25 cellular contexts compared by ENCODE assay signal in genomic region chr22:19652316-19652715, GRCh38.
DNase-seq lines count a peak whose midpoint lies in the region; ATAC-seq, FAIRE-seq and TF ChIP-seq lines count a peak whose summit lies in the region.
"Had no signal": no experiment of that assay in that cellular context is flagged by ENCODE, and none has a peak within 500 bp of the region (broad histone marks: within the 10 kb centered on the region; RNA-seq: fewer than 3 reads in every experiment).

No MANE protein-coding gene starts in this region.

- no peaks in the 10 kb centered on the region for H3K79me2 ChIP-seq in K562 (ENCODE audit: control insufficient read depth, insufficient read depth, low read length)

- ATAC-seq in K562, result no peak
- no peak for ATAC-seq in psoas muscle
- no peak for ATAC-seq in HG03135 (IDR thresholded peaks at IDR 0.05; ENCODE audit: unreplicated experiment)
- ATAC-seq: GM12878 had no signal

- TF ChIP-seq RAD21 in K562 (CRISPR knock-in tag; conservative IDR thresholded peaks at IDR 0.05 in 1 of 2, IDR thresholded peaks at IDR 0.05 in 1 of 2), result no peak

- H3K9ac ChIP-seq in K562 (ENCODE audit: insufficient read depth in 1 of 2, low read depth in 2 of 2, low read length in 2 of 2), result no peak overlapping the region
- H3K9ac ChIP-seq: BLaER1 had no signal

- no peak overlapping the region for H3K4me3 ChIP-seq in K562
- H3K4me3 ChIP-seq in psoas muscle, result no peak overlapping the region
- H3K4me3 ChIP-seq: BLaER1, GM12878 had no signal

- no peak for DNase-seq in K562 (ENCODE audit: extremely low read depth in 1 of 4, low spot score in 3 of 4)
- DNase-seq in posterior vena cava (ENCODE audit: low spot score), result peak; percentile 34
- DNase-seq in psoas muscle, result no peak
- no peak for DNase-seq in germinal center (ENCODE audit: low spot score)
- DNase-seq: 8988T; ACHN; BE2C; C1 segment of cervical spinal cord; CD4-positive, alpha-beta memory T cell; CD4-positive, CD25-positive, alpha-beta regulatory T cell; CD8-positive, alpha-beta memory T cell; COR-L47; DMS 273 treated with DMSO at 0.1 percent for 48 hours; DMS153; DMS53; DMS79; DND-41; EL; GDM1 had no signal

- H3K9me1 ChIP-seq in K562 (ENCODE audit: control insufficient read depth, insufficient read depth, low read length), result no peaks in the 10 kb centered on the region

- H3K4me2 ChIP-seq in K562 (ENCODE audit: insufficient read depth, low read length), result no peak overlapping the region
- H3K4me2 ChIP-seq: BLaER1 had no signal

- in situ Hi-C loops in K562 (cut with MboI), result no loop called here

- H3K4me1 ChIP-seq in K562 (replicated peaks in 1 of 2; ENCODE audit: control insufficient read depth in 2 of 2, insufficient read depth in 2 of 2, low read length in 2 of 2), result peaks cover 0 to 6% of the 10 kb centered on the region in 2 experiments; a peak in 1 of 5 replicates
- no peaks in the 10 kb centered on the region for H3K4me1 ChIP-seq in psoas muscle
- H3K4me1 ChIP-seq: BE2C, BLaER1 had no signal

- no peak for TF ChIP-seq CTCF in K562 (IDR thresholded peaks at IDR 0.05 in 2 of 3, conservative IDR thresholded peaks at IDR 0.05 in 1 of 3; ENCODE audit: insufficient read depth in 2 of 3, low read depth in 1 of 3, low read length in 3 of 3)
- no peak for TF ChIP-seq CTCF in psoas muscle (IDR thresholded peaks at IDR 0.05)

- no peak for TF ChIP-seq POLR2A in K562 (conservative IDR thresholded peaks at IDR 0.05)

- H3K27ac ChIP-seq in K562 (ENCODE audit: extremely low read depth, low read depth, low read length), result no peak overlapping the region
- H3K27ac ChIP-seq in psoas muscle, result no peak overlapping the region
- H3K27ac ChIP-seq: BLaER1 had no signal

- intact Hi-C loops in K562 (cut with micrococcal nuclease) (no loop called here), posterior vena cava (cut with DNase I) (no loop called here), psoas muscle (cut with DNase I) (no loop called here)

- no peak overlapping the region for H2AFZ ChIP-seq in K562 (ENCODE audit: low read depth, low read length)

- no peaks in the 10 kb centered on the region for H4K20me1 ChIP-seq in K562 (replicated peaks; ENCODE audit: control insufficient read depth, insufficient read depth, low read length)
- H4K20me1 ChIP-seq: BLaER1 had no signal

- no peaks in the 10 kb centered on the region for H3K36me3 ChIP-seq in K562 (ENCODE audit: control insufficient read depth, insufficient read depth, low read length)
- no peaks in the 10 kb centered on the region for H3K36me3 ChIP-seq in psoas muscle (ENCODE audit: insufficient read depth in 1 of 2, low read depth in 1 of 2)
- H3K36me3 ChIP-seq: BE2C, BLaER1 had no signal

- 0% methylated on average over 6 of the region's 6 CpGs for WGBS in K562 (ENCODE audit: insufficient coverage, low coverage, missing lambda C conversion rate)
- 56 to 77% (median 56%) methylated on average over 6 of the region's 6 CpGs for WGBS in psoas muscle, 3 donors

- POLR2A ChIA-PET in K562 (lab: Yijun Ruan, JAX), result interaction anchor here (1.9 kb wide), 1 partner anchor 10 kb away, joined by 10 read pairs; no protein-coding TSS in a partner anchor

- no peak for TF ChIP-seq EP300 in K562 (IDR thresholded peaks at IDR 0.05; ENCODE audit: low read length)

- H3K27me3 ChIP-seq in K562 (ENCODE audit: control insufficient read depth in 2 of 2, insufficient read depth in 2 of 2, low read length in 2 of 2), result peaks cover 0 to 5% of the 10 kb centered on the region in 2 experiments; a peak in 3 of 5 replicates
- peaks cover 0 to 4% (median 0%) of the 10 kb centered on the region in 3 donors for H3K27me3 ChIP-seq in psoas muscle (ENCODE audit: insufficient read depth in 3 of 3, low read length in 2 of 3)
- H3K27me3 ChIP-seq: BE2C, BLaER1 had no signal

- BruUV-seq in K562 (replicated peaks; lab: Mats Ljungman, UMichigan), result no TSS peak

- no peak for FAIRE-seq in K562 (lab: Jason Lieb, UNC)
- FAIRE-seq: A204.1, GM12878, GM12892, GM18507 had no signal

- H3K9me3 ChIP-seq in K562 (replicated peaks; ENCODE audit: control insufficient read depth, insufficient read depth, low read depth, low read length), result peaks cover 16% of the 10 kb centered on the region
- peaks cover 20% of the 10 kb centered on the region for H3K9me3 ChIP-seq in psoas muscle
- H3K9me3 ChIP-seq: BE2C had no signal

- CTCF ChIA-PET in K562 (lab: Yijun Ruan, JAX; ENCODE audit: low intra/inter-chr PET ratio), result no interaction called here

TF ChIP-seq in K562, 482 proteins besides CTCF, POLR2A, EP300 and RAD21 (continues in another document):
- TF ChIP-seq USF2 (CRISPR knock-in tag; IDR thresholded peaks at IDR 0.05) (no peak), NCOA6 (IDR thresholded peaks at IDR 0.05) (no peak), CLOCK (CRISPR knock-in tag; IDR thresholded peaks at IDR 0.05; ENCODE audit: borderline replicate concordance) (no peak), TEAD2 (tag; IDR thresholded peaks at IDR 0.05) (no peak), CBX5 (IDR thresholded peaks at IDR 0.05; ENCODE audit: borderline replicate concordance, low read depth) (no peak), FOXK2 (conservative IDR thresholded peaks at IDR 0.05 in 1 of 2, IDR thresholded peaks at IDR 0.05 in 1 of 2; ENCODE audit: low read depth in 2 of 2) (no peak), PTRF (tag; IDR thresholded peaks at IDR 0.05) (no peak), ZNF644 (tag; IDR thresholded peaks at IDR 0.05; ENCODE audit: low read depth) (no peak), ZNF766 (CRISPR knock-in tag; conservative IDR thresholded peaks at IDR 0.05) (no peak), ZNF24 (IDR thresholded peaks at IDR 0.05) (no peak), PBX2 (CRISPR knock-in tag; IDR thresholded peaks at IDR 0.05; ENCODE audit: low read depth) (no peak), PBX2 (tag; conservative IDR thresholded peaks at IDR 0.05; ENCODE audit: low read depth) (no peak), CREB1 (IDR thresholded peaks at IDR 0.05) (no peak), CREB1 (CRISPR knock-in tag; IDR thresholded peaks at IDR 0.05) (no peak), RNF219 (CRISPR knock-in tag; IDR thresholded peaks at IDR 0.05) (no peak)
